Comparison of ENCODE assay signal across 9 cellular contexts in genomic region chr3:21750831-21751391, GRCh38. TPM values are rescaled to one million over a fixed set of nuclear protein-coding genes. Genes with fewer than 3 reads are reported as not detected.
DNase-seq lines count a peak whose midpoint lies in the region; ATAC-seq and TF ChIP-seq lines count a peak whose summit lies in the region.
"Had no signal": no experiment of that assay in that cellular context is flagged by ENCODE, and none has a peak within 500 bp of the region (broad histone marks: within the 10 kb centered on the region; RNA-seq: fewer than 3 reads in every experiment).

TSS of gene ZNF385D (minus strand) at chr3:21751210. CDS start at chr3:21750916, 294 bp downstream.

- H3K27ac ChIP-seq in gastroesophageal sphincter = peak within 1 kb of the TSS; percentile 67 to 84 (median 82)
- H3K27ac ChIP-seq in neuronal stem cell (replicated peaks; ENCODE audit: low read length) = peak within 1 kb of the TSS; percentile 31

- no peak within 1 kb of the TSS for H3K4ac ChIP-seq in neuronal stem cell (ENCODE audit: low read length)

- 0% methylated on average over 2 of the region's 31 CpGs; no CpG with 5 or more reads in 1 of the 2 donors for WGBS in gastroesophageal sphincter (ENCODE audit: low coverage in 1 of 2), 2 donors
- WGBS in neuronal stem cell (ENCODE audit: extremely low coverage in 2 of 2, insufficient read length in 2 of 2, insufficient replicate concordance in 1 of 2), 2 donors = no CpG with 5 or more reads among the region's 31 CpGs

- H3K27me3 ChIP-seq in gastroesophageal sphincter = no peaks in the 10 kb centered on the region
- H3K27me3 ChIP-seq in neuronal stem cell (ENCODE audit: control insufficient read depth in 3 of 3, insufficient read depth in 3 of 3, low read depth in 1 of 3, low read length in 3 of 3) = peaks cover 0 to 27% (median 0%) of the 10 kb centered on the region in 3 experiments

- no peak within 1 kb of the TSS for H3K14ac ChIP-seq in neuronal stem cell (ENCODE audit: low read length)

- H2AFZ ChIP-seq in neuronal stem cell (ENCODE audit: low read length) = peak within 1 kb of the TSS; percentile 76

- H3K23ac ChIP-seq in neuronal stem cell (ENCODE audit: low read depth, low read length, poor library complexity) = no peak within 1 kb of the TSS

- H3K9me3 ChIP-seq in gastroesophageal sphincter = no peaks in the 10 kb centered on the region
- H3K9me3 ChIP-seq in neuronal stem cell (replicated peaks in 1 of 2; ENCODE audit: control insufficient read depth in 2 of 2, insufficient read depth in 1 of 2, low read depth in 1 of 2, low read length in 2 of 2) = peaks cover 0 to 3% of the 10 kb centered on the region in 2 donors

- H3K36me3 ChIP-seq in gastroesophageal sphincter (no peaks in the 10 kb centered on the region), neuronal stem cell (replicated peaks in 1 of 2; ENCODE audit: control insufficient read depth in 2 of 2, insufficient read depth in 2 of 2, low read length in 2 of 2) (no peaks in the 10 kb centered on the region)

- peak within 1 kb of the TSS; percentile 62 to 82 for H3K4me3 ChIP-seq in gastroesophageal sphincter
- H3K4me3 ChIP-seq in neuronal stem cell (ENCODE audit: low read length in 2 of 2) = peak within 1 kb of the TSS in 1 of 2 donors; percentile 77

- no peak within 1 kb of the TSS for H2BK5ac ChIP-seq in neuronal stem cell (ENCODE audit: low read length)

- DNase-seq in AG20443 (ENCODE audit: low spot score) (peak; percentile 78), SHP77 treated with DMSO at 0.1 percent for 48 hours (lab: John Stamatoyannopoulos, UW) (peak; percentile 19), neuronal stem cell (ENCODE audit: low spot score) (peak; percentile 71), SKM-1 (lab: John Stamatoyannopoulos, UW; ENCODE audit: unreplicated experiment) (no peak)

- TF ChIP-seq CTCF in gastroesophageal sphincter (IDR thresholded peaks at IDR 0.05) = no peak

- peak; percentile 85 for ATAC-seq in gastroesophageal sphincter
- ATAC-seq in GM18520 (IDR thresholded peaks at IDR 0.05; ENCODE audit: unreplicated experiment) = no peak
- ATAC-seq in HG02973 (IDR thresholded peaks at IDR 0.05; ENCODE audit: unreplicated experiment) = no peak
- no peak for ATAC-seq in HG03045 (IDR thresholded peaks at IDR 0.05; ENCODE audit: unreplicated experiment)

- H3K4me1 ChIP-seq in gastroesophageal sphincter = peaks cover 0 to 49% (median 6%) of the 10 kb centered on the region in 3 donors
- H3K4me1 ChIP-seq in neuronal stem cell (ENCODE audit: control insufficient read depth in 2 of 2, insufficient read depth in 1 of 2, low read depth in 1 of 2, low read length in 2 of 2) = peaks cover 10 to 11% of the 10 kb centered on the region in 2 donors

- peak; percentile 38 to 45 for TF ChIP-seq POLR2A in gastroesophageal sphincter (IDR thresholded peaks at IDR 0.05)

- H3K4me2 ChIP-seq in neuronal stem cell (ENCODE audit: insufficient read depth, low read length, poor library complexity, severe bottlenecking) = peak within 1 kb of the TSS; percentile 77

- no peak within 1 kb of the TSS for H2BK12ac ChIP-seq in neuronal stem cell (ENCODE audit: low read length)

- peak within 1 kb of the TSS; percentile 83 for H3K9ac ChIP-seq in neuronal stem cell (ENCODE audit: low read depth, low read length, poor library complexity)

- TF ChIP-seq EP300 in gastroesophageal sphincter (IDR thresholded peaks at IDR 0.05) = no peak

- no peak within 1 kb of the TSS for H4K8ac ChIP-seq in neuronal stem cell (ENCODE audit: low read depth, low read length)

- no peak within 1 kb of the TSS for H4K91ac ChIP-seq in neuronal stem cell (ENCODE audit: low read depth, low read length, poor library complexity)

- no peak within 1 kb of the TSS for H2BK120ac ChIP-seq in neuronal stem cell (ENCODE audit: low read depth, low read length)

- no peak within 1 kb of the TSS for H2AK5ac ChIP-seq in neuronal stem cell (ENCODE audit: low read depth, low read length)

- no peak within 1 kb of the TSS for H2BK15ac ChIP-seq in neuronal stem cell (ENCODE audit: low read length)

- H3K18ac ChIP-seq in neuronal stem cell (ENCODE audit: low read length) = peak within 1 kb of the TSS; percentile 50

- H3K79me1 ChIP-seq in neuronal stem cell (ENCODE audit: low read depth, low read length) = no peaks in the 10 kb centered on the region

RNA-seq across cellular contexts. Expression of gene ZNF385D, which starts in this region (rescaled TPM):
- total RNA-seq in gastroesophageal sphincter = 10 to 100 TPM in 2 of 4 donors, 1 to 10 TPM in 2; 8.1 to 17.9 (median 11.3) TPM
- 1.6 TPM for polyA plus RNA-seq in neuronal stem cell (2013, experiment 1 of 2)
- polyA plus RNA-seq in neuronal stem cell (2013, experiment 2 of 2) = 2.4 TPM
- total RNA-seq: Daoy had no signal
